26 cellular contexts compared by ENCODE assay signal in genomic region chr12:89474615-89475014, GRCh38. TPM values are rescaled to one million over a fixed set of nuclear protein-coding genes. Genes with fewer than 3 reads are reported as not detected.
DNase-seq lines count a peak whose midpoint lies in the region; ATAC-seq and TF ChIP-seq lines count a peak whose summit lies in the region.
"Had no signal": no experiment of that assay in that cellular context is flagged by ENCODE, and none has a peak within 500 bp of the region (broad histone marks: within the 10 kb centered on the region; RNA-seq: fewer than 3 reads in every experiment).

No MANE protein-coding gene starts in this region.

- peaks cover 5% of the 10 kb centered on the region for H3K36me3 Mint-ChIP-seq in CD4-positive, CD25-positive, alpha-beta regulatory T cell
- H3K36me3 Mint-ChIP-seq in CD8-positive, alpha-beta memory T cell = peaks cover 0 to 3% (median 0%) of the 10 kb centered on the region in 3 donors
- H3K36me3 Mint-ChIP-seq in T-helper 17 cell (ENCODE audit: low read depth) (no peaks in the 10 kb centered on the region), GM23338 (ENCODE audit: low read depth) (no peaks in the 10 kb centered on the region)
- H3K36me3 Mint-ChIP-seq: activated naive CD4-positive, alpha-beta T cell treated with anti-CD3 and anti-CD28 coated beads, Interleukin-2, amount 50 U/mL, for 72 hours had no signal

- no peak overlapping the region for H3K4me3 ChIP-seq in CD4-positive, CD25-positive, alpha-beta regulatory T cell (ENCODE audit: low read depth, low read length)
- no peak overlapping the region for H3K4me3 ChIP-seq in CD8-positive, alpha-beta memory T cell (ENCODE audit: low read length)
- H3K4me3 ChIP-seq in GM23338 = no peak overlapping the region
- H3K4me3 ChIP-seq: HAP-1, skin epidermis had no signal

- no peaks in the 10 kb centered on the region for H3F3A ChIP-seq in GM23338 (replicated peaks; ENCODE audit: low read depth)

- H3K4me3 Mint-ChIP-seq in CD4-positive, CD25-positive, alpha-beta regulatory T cell = no peak overlapping the region
- H3K4me3 Mint-ChIP-seq in CD8-positive, alpha-beta memory T cell = peak overlapping the region in 1 of 7 donors; percentile 49
- peak overlapping the region; percentile 12 for H3K4me3 Mint-ChIP-seq in T-helper 17 cell
- no peak overlapping the region for H3K4me3 Mint-ChIP-seq in GM23338
- H3K4me3 Mint-ChIP-seq: dendritic cell treated with granulocyte-macrophage colony-stimulating factor and Interleukin-4, amounts not matched to agents 40 ng/mL and 50 ng/mL, for 4 days; nephron had no signal

- no peak overlapping the region for H3K27ac ChIP-seq in CD4-positive, CD25-positive, alpha-beta regulatory T cell (ENCODE audit: insufficient read depth, low read length, poor library complexity, severe bottlenecking)
- H3K27ac ChIP-seq in CD8-positive, alpha-beta memory T cell (ENCODE audit: low read depth, low read length) = no peak overlapping the region
- no peak overlapping the region for H3K27ac ChIP-seq in GM23338 (ENCODE audit: low read depth)
- H3K27ac ChIP-seq: brain microvascular endothelial cell, HL-60, skin epidermis had no signal

- no peaks in the 10 kb centered on the region for H3K36me3 ChIP-seq in CD4-positive, CD25-positive, alpha-beta regulatory T cell (ENCODE audit: control insufficient read depth, insufficient read depth, low read length)
- H3K36me3 ChIP-seq in CD8-positive, alpha-beta memory T cell (ENCODE audit: insufficient read depth, low read length) = no peaks in the 10 kb centered on the region
- H3K36me3 ChIP-seq in GM23338 (ENCODE audit: insufficient read depth) = no peaks in the 10 kb centered on the region
- H3K36me3 ChIP-seq: BE2C, brain microvascular endothelial cell, HAP-1 had no signal

- CTCF ChIA-PET in CD8-positive, alpha-beta memory T cell (lab: Charles Lee) = interaction anchor here (2.1 to 2.4 kb wide), 2 partner anchors 13 to 50 kb away, joined by 8 to 9 read pairs; partner anchors contain the start of genes GALNT4 and POC1B

- H3K4me2 ChIP-seq in GM23338 = no peak overlapping the region

- H3K4me1 Mint-ChIP-seq in CD4-positive, CD25-positive, alpha-beta regulatory T cell = peaks cover 14 to 35% (median 16%) of the 10 kb centered on the region in 4 donors
- peaks cover 37 to 49% (median 48%) of the 10 kb centered on the region in 3 donors for H3K4me1 Mint-ChIP-seq in CD8-positive, alpha-beta memory T cell
- peaks cover 30% of the 10 kb centered on the region for H3K4me1 Mint-ChIP-seq in T-helper 17 cell
- no peaks in the 10 kb centered on the region for H3K4me1 Mint-ChIP-seq in GM23338
- H3K4me1 Mint-ChIP-seq: nephron had no signal

- POLR2A ChIA-PET in CD8-positive, alpha-beta memory T cell (lab: Charles Lee) = no interaction called here

- H4K20me1 ChIP-seq in GM23338 (replicated peaks; ENCODE audit: insufficient read depth) = no peaks in the 10 kb centered on the region

- TF ChIP-seq CTCF in GM23338 (conservative IDR thresholded peaks at IDR 0.05; ENCODE audit: low read depth in 2 of 2) = no peak

- intact Hi-C loops in posterior cingulate gyrus (cut with DNase I) = loop anchor here (5.0 kb wide), 1 partner anchor 233 kb away; the partner anchor contains the start of gene ATP2B1

- no peak for ATAC-seq in CD4-positive, CD25-positive, alpha-beta regulatory T cell (ENCODE audit: low read depth in 2 of 2)
- ATAC-seq in T-helper 17 cell (no peak), GM23338 (no peak)
- ATAC-seq: activated naive CD4-positive, alpha-beta T cell treated with anti-CD3 and anti-CD28 coated beads, Interleukin-2, amount 50 U/mL, for 72 hours; SK-N-SH treated with all-trans-retinoic acid at 6 μM for 48 hours had no signal

- H3K9me3 ChIP-seq in CD4-positive, CD25-positive, alpha-beta regulatory T cell (ENCODE audit: control insufficient read depth in 2 of 2, low read length in 2 of 2) = no peaks in the 10 kb centered on the region
- H3K9me3 ChIP-seq in CD8-positive, alpha-beta memory T cell (ENCODE audit: low read length) = no peaks in the 10 kb centered on the region
- H3K9me3 ChIP-seq in T-helper 17 cell (ENCODE audit: control insufficient read depth, low read length, poor library complexity, severe bottlenecking) = no peaks in the 10 kb centered on the region
- H3K9me3 ChIP-seq: BE2C, HAP-1 had no signal

- no peaks in the 10 kb centered on the region for H3K79me2 ChIP-seq in GM23338 (replicated peaks; ENCODE audit: insufficient read depth)

- H3K4me1 ChIP-seq in CD4-positive, CD25-positive, alpha-beta regulatory T cell (ENCODE audit: control insufficient read depth, insufficient read depth, low read length, poor library complexity, severe bottlenecking) = peaks cover 11% of the 10 kb centered on the region
- H3K4me1 ChIP-seq in CD8-positive, alpha-beta memory T cell (ENCODE audit: insufficient read depth, low read length) = peaks cover 15% of the 10 kb centered on the region
- no peaks in the 10 kb centered on the region for H3K4me1 ChIP-seq in GM23338 (ENCODE audit: insufficient read depth)
- H3K4me1 ChIP-seq: BE2C, HAP-1 had no signal

- H3K27me3 ChIP-seq in CD4-positive, CD25-positive, alpha-beta regulatory T cell (ENCODE audit: control insufficient read depth, insufficient read depth, low read length) = no peaks in the 10 kb centered on the region
- H3K27me3 ChIP-seq in CD8-positive, alpha-beta memory T cell (ENCODE audit: insufficient read depth, low read length, poor library complexity, severe bottlenecking) = no peaks in the 10 kb centered on the region
- H3K27me3 ChIP-seq in GM23338 (ENCODE audit: insufficient read depth) = no peaks in the 10 kb centered on the region
- H3K27me3 ChIP-seq: BE2C, brain microvascular endothelial cell had no signal

- H3K27ac Mint-ChIP-seq in CD4-positive, CD25-positive, alpha-beta regulatory T cell = peak overlapping the region; percentile 13 to 26 (median 16)
- peak overlapping the region; percentile 0 to 90 (median 74) for H3K27ac Mint-ChIP-seq in CD8-positive, alpha-beta memory T cell
- H3K27ac Mint-ChIP-seq in T-helper 17 cell = peak overlapping the region; percentile 56
- H3K27ac Mint-ChIP-seq in GM23338 = no peak overlapping the region
- H3K27ac Mint-ChIP-seq: dendritic cell treated with granulocyte-macrophage colony-stimulating factor and Interleukin-4, amounts not matched to agents 40 ng/mL and 50 ng/mL, for 4 days; nephron had no signal

- H2AFZ ChIP-seq in GM23338 = no peak overlapping the region

- H3K9me3 Mint-ChIP-seq in CD4-positive, CD25-positive, alpha-beta regulatory T cell = no peaks in the 10 kb centered on the region
- H3K9me3 Mint-ChIP-seq in CD8-positive, alpha-beta memory T cell = no peaks in the 10 kb centered on the region
- H3K9me3 Mint-ChIP-seq in GM23338 = no peaks in the 10 kb centered on the region
- H3K9me3 Mint-ChIP-seq: activated naive CD4-positive, alpha-beta T cell treated with anti-CD3 and anti-CD28 coated beads, Interleukin-2, amount 50 U/mL, for 72 hours; dendritic cell treated with granulocyte-macrophage colony-stimulating factor and Interleukin-4, amounts not matched to agents 40 ng/mL and 50 ng/mL, for 4 days; nephron had no signal

- 0 out of 2 replicates have a peak, but pooled peaks cover 4% of the 10 kb centered on the region for H3K9me2 ChIP-seq in GM23338 (ENCODE audit: insufficient read depth)

- H3K27me3 Mint-ChIP-seq in CD4-positive, CD25-positive, alpha-beta regulatory T cell = no peaks in the 10 kb centered on the region
- H3K27me3 Mint-ChIP-seq in CD8-positive, alpha-beta memory T cell = no peaks in the 10 kb centered on the region
- H3K27me3 Mint-ChIP-seq in T-helper 17 cell (no peaks in the 10 kb centered on the region), GM23338 (ENCODE audit: insufficient read depth, low read depth, poor library complexity) (peaks cover 2% of the 10 kb centered on the region)
- H3K27me3 Mint-ChIP-seq: dendritic cell treated with granulocyte-macrophage colony-stimulating factor and Interleukin-4, amounts not matched to agents 40 ng/mL and 50 ng/mL, for 4 days had no signal

- DNase-seq in CD4-positive, CD25-positive, alpha-beta regulatory T cell = peak in 1 of 3 donors; percentile 16
- no peak for DNase-seq in CD8-positive, alpha-beta memory T cell
- DNase-seq in T-helper 17 cell (no peak), kidney tubule cell (ENCODE audit: low spot score) (peak; percentile 29), glomerular visceral epithelial cell (ENCODE audit: extremely low spot score) (no peak), GM23338 (ENCODE audit: low spot score) (no peak), posterior cingulate gyrus (no peak), NCI-H1436 (lab: John Stamatoyannopoulos, UW) (no peak)
- DNase-seq: activated CD4-positive, CD25-positive, alpha-beta regulatory T cell treated with anti-CD3 and anti-CD28 coated beads, Interleukin-2, amount 50 U/mL, for 72 hours; activated T-cell treated with anti-CD3 and anti-CD28 coated beads for 4 hours; BE2C; brain microvascular endothelial cell; foreskin fibroblast; GDM1; hippocampal formation; NCI-H187 treated with DMSO at 0.1 percent for 48 hours; NCI-H345; NK-92 treated with Interleukin-12 subunit alpha and Interleukin-12 subunit beta, amount 100 ng/mL, for 24 hours; RPMI8226 had no signal

TF ChIP-seq in GM23338, 12 proteins besides CTCF, POLR2A, EP300 and RAD21 (continues in another document):
- TF ChIP-seq JUNB (IDR thresholded peaks at IDR 0.05; ENCODE audit: unreplicated experiment) (no peak), STAT1 (IDR thresholded peaks at IDR 0.05; ENCODE audit: unreplicated experiment) (no peak), ETS1 (IDR thresholded peaks at IDR 0.05) (no peak)

RNA-seq across cellular contexts. Expression of gene GALNT4, which starts 50.0 kb away (rescaled TPM):
- total RNA-seq in CD4-positive, CD25-positive, alpha-beta regulatory T cell = 8.8 TPM
- polyA plus RNA-seq in CD4-positive, CD25-positive, alpha-beta regulatory T cell = 1 to 10 TPM; 5.0 to 8.1 (median 5.6) TPM
- total RNA-seq in CD8-positive, alpha-beta memory T cell = 1 to 10 TPM; 5.8 to 6.5 TPM
- polyA plus RNA-seq in CD8-positive, alpha-beta memory T cell = 5.3 TPM
- 10 to 100 TPM in 1 of 2 donors, 1 to 10 TPM in 1; 9.0 to 13.2 TPM for total RNA-seq in T-helper 17 cell
- 2.4 and 3.0 TPM in 2 replicates for total RNA-seq in GM23338 (2014; rRNA removed; shearing (Covaris generic))
- 1.1 TPM in 1 of 2 replicates, not detected in the other for polyA plus RNA-seq in GM23338 (2016; fragmentation: Nextera tagmentation; extraction: Ambion mirVana)

RNA-seq across cellular contexts. Expression of gene POC1B, which starts 51.2 kb away (rescaled TPM):
- 22.1 TPM for total RNA-seq in CD4-positive, CD25-positive, alpha-beta regulatory T cell
- polyA plus RNA-seq in CD4-positive, CD25-positive, alpha-beta regulatory T cell = 10 to 100 TPM; 28.2 to 38.0 (median 33.3) TPM
- 10 to 100 TPM; 21.8 to 22.6 TPM for total RNA-seq in CD8-positive, alpha-beta memory T cell
- polyA plus RNA-seq in CD8-positive, alpha-beta memory T cell = 38.9 TPM
- 10 to 100 TPM; 18.2 to 22.0 TPM for total RNA-seq in T-helper 17 cell
- total RNA-seq in GM23338 (2014; rRNA removed; shearing (Covaris generic)) = 17.2 and 17.5 TPM in 2 replicates
- polyA plus RNA-seq in GM23338 (2016; fragmentation: Nextera tagmentation; extraction: Ambion mirVana) = 9.0 and 11.8 TPM in 2 replicates
